28 cellular contexts compared by ENCODE assay signal in genomic region chr2:33890686-33891085, GRCh38.
"Had no signal": no experiment of that assay in that cellular context is flagged by ENCODE, and none has a peak within 500 bp of the region (broad histone marks: within the 10 kb centered on the region; RNA-seq: fewer than 3 reads in every experiment).

No MANE protein-coding gene starts in this region.

- H3K79me2 ChIP-seq: parathyroid adenoma had no signal

- H3K27ac ChIP-seq: neural progenitor cell, ovary, parathyroid adenoma, psoas muscle, skin epidermis, spleen, stomach, tibial artery, transverse colon, upper lobe of right lung, uterus had no signal

- H3K4me1 ChIP-seq: parathyroid adenoma, psoas muscle, spleen, tibial artery, transverse colon, upper lobe of right lung, uterus had no signal

- H3K27ac Mint-ChIP-seq: naive thymus-derived CD4-positive, alpha-beta T cell; natural killer cell; nephron; neural progenitor cell; progenitor cell of endocrine pancreas; stimulated activated effector memory CD8-positive, alpha-beta T cell treated with anti-CD3 and anti-CD28 coated beads, Interleukin-12 subunit alpha, Interleukin-12 subunit beta, amount 100 ng/mL, for 72 hours; stimulated activated naive B cell treated with anti-CD40 and anti-IgM and Interleukin-4, amounts not matched to agents 10 μg/mL and 1 μg/mL and 100 μg/mL, for 72 hours; stimulated activated naive CD8-positive, alpha-beta T cell treated with anti-CD3 and anti-CD28 coated beads, Interleukin-15, Interleukin-2, amounts not matched to agents 100 ng/mL and 50 ng/mL, for 24 hours; type B pancreatic cell had no signal

- H3K36me3 Mint-ChIP-seq: naive thymus-derived CD4-positive, alpha-beta T cell; natural killer cell; neural progenitor cell; stimulated activated effector memory CD8-positive, alpha-beta T cell treated with anti-CD3 and anti-CD28 coated beads, Interleukin-12 subunit alpha, Interleukin-12 subunit beta, amount 100 ng/mL, for 72 hours; stimulated activated naive B cell treated with anti-CD40 and anti-IgM and Interleukin-4, amounts not matched to agents 10 μg/mL and 1 μg/mL and 100 μg/mL, for 72 hours; type B pancreatic cell had no signal

- H3K4me3 ChIP-seq: neural progenitor cell, ovary, psoas muscle, skin epidermis, smooth muscle cell, spleen, stomach, tibial artery, transverse colon, upper lobe of right lung, uterus had no signal

- H3K9me3 Mint-ChIP-seq: nephron; neural progenitor cell; stimulated activated effector memory CD8-positive, alpha-beta T cell treated with anti-CD3 and anti-CD28 coated beads, Interleukin-12 subunit alpha, Interleukin-12 subunit beta, amount 100 ng/mL, for 72 hours; stimulated activated naive CD8-positive, alpha-beta T cell treated with anti-CD3 and anti-CD28 coated beads, Interleukin-15, Interleukin-2, amounts not matched to agents 100 ng/mL and 50 ng/mL, for 24 hours; type B pancreatic cell had no signal

- ATAC-seq: naive thymus-derived CD4-positive, alpha-beta T cell; natural killer cell; psoas muscle; right cardiac atrium; sciatic nerve; stimulated activated effector memory CD8-positive, alpha-beta T cell treated with anti-CD3 and anti-CD28 coated beads, Interleukin-12 subunit alpha, Interleukin-12 subunit beta, amount 100 ng/mL, for 72 hours; stimulated activated naive B cell treated with anti-CD40 and anti-IgM and Interleukin-4, amounts not matched to agents 10 μg/mL and 1 μg/mL and 100 μg/mL, for 72 hours; upper lobe of right lung had no signal

- H3K4me3 Mint-ChIP-seq: naive thymus-derived CD4-positive, alpha-beta T cell; natural killer cell; nephron; neural progenitor cell; stimulated activated effector memory CD8-positive, alpha-beta T cell treated with anti-CD3 and anti-CD28 coated beads, Interleukin-12 subunit alpha, Interleukin-12 subunit beta, amount 100 ng/mL, for 72 hours; stimulated activated naive B cell treated with anti-CD40 and anti-IgM and Interleukin-4, amounts not matched to agents 10 μg/mL and 1 μg/mL and 100 μg/mL, for 72 hours; stimulated activated naive CD8-positive, alpha-beta T cell treated with anti-CD3 and anti-CD28 coated beads, Interleukin-15, Interleukin-2, amounts not matched to agents 100 ng/mL and 50 ng/mL, for 24 hours; type B pancreatic cell had no signal

- H3K9me3 ChIP-seq: ovary, psoas muscle, spleen, stomach, tibial artery, transverse colon, upper lobe of right lung, uterus had no signal

- H3K27me3 Mint-ChIP-seq: progenitor cell of endocrine pancreas; stimulated activated naive CD8-positive, alpha-beta T cell treated with anti-CD3 and anti-CD28 coated beads, Interleukin-15, Interleukin-2, amounts not matched to agents 100 ng/mL and 50 ng/mL, for 24 hours; type B pancreatic cell had no signal

- DNase-seq: naive thymus-derived CD4-positive, alpha-beta T cell; natural killer cell; occipital lobe; ovary; posterior cingulate gyrus; psoas muscle; right cardiac atrium; spleen; stimulated activated CD4-positive, alpha-beta T cell treated with anti-CD3 and anti-CD28 coated beads, Interleukin-12 subunit alpha, Interleukin-12 subunit beta, amount 100 ng/mL, for 4 hours; stimulated activated CD4-positive, alpha-beta T cell treated with anti-CD3 and anti-CD28 coated beads, Interleukin-1b, Interleukin-23, amount 100 ng/mL, for 48 hours; stimulated activated CD4-positive, alpha-beta T cell treated with anti-CD3 and anti-CD28 coated beads, Interleukin-4, amount 100 ng/mL, for 1 hour; stimulated activated naive B cell treated with anti-CD40 and anti-IgM and Interleukin-4, amounts not matched to agents 10 μg/mL and 1 μg/mL and 100 μg/mL, for 72 hours; stimulated activated naive CD4-positive, alpha-beta T cell treated with Interleukin-2 at 50 U/mL for 16 hours; stomach; tibial artery; transverse colon; upper lobe of right lung; uterus had no signal

- H3K27me3 ChIP-seq: neural progenitor cell, ovary, spleen, stomach, tibial artery, transverse colon, upper lobe of right lung, uterus had no signal

- H3K4me1 Mint-ChIP-seq: naive thymus-derived CD4-positive, alpha-beta T cell; natural killer cell; nephron; neural progenitor cell; stimulated activated effector memory CD8-positive, alpha-beta T cell treated with anti-CD3 and anti-CD28 coated beads, Interleukin-12 subunit alpha, Interleukin-12 subunit beta, amount 100 ng/mL, for 72 hours; stimulated activated naive B cell treated with anti-CD40 and anti-IgM and Interleukin-4, amounts not matched to agents 10 μg/mL and 1 μg/mL and 100 μg/mL, for 72 hours had no signal

- H3K4me2 ChIP-seq: neural progenitor cell, smooth muscle cell had no signal

- H3K36me3 ChIP-seq: neural progenitor cell, ovary, spleen, stomach, tibial artery, transverse colon, upper lobe of right lung, uterus had no signal

- H2AFZ ChIP-seq: neural progenitor cell, parathyroid adenoma had no signal
